In genomic region chrX:40097101-40097491, GRCh38 we compare ENCODE assay signal across 8 cellular contexts. TPM values are rescaled to one million over a fixed set of nuclear protein-coding genes. Genes with fewer than 3 reads are reported as not detected.
DNase-seq lines count a peak whose midpoint lies in the region; ATAC-seq, FAIRE-seq and TF ChIP-seq lines count a peak whose summit lies in the region.

No MANE protein-coding gene starts in this region.

- 2% methylated on average over 7 of the region's 45 CpGs for WGBS in K562 (ENCODE audit: insufficient coverage, low coverage, missing lambda C conversion rate)

- POLR2A ChIA-PET in AG04450 (lab: Yijun Ruan, JAX) (interaction anchor here (0.7 to 0.9 kb wide), 3 partner anchors 10 to 75 kb away, joined by 3 to 4 read pairs (median 3); no protein-coding TSS in a partner anchor), K562 (lab: Yijun Ruan, JAX) (interaction anchor here (0.5 to 3.4 kb wide), 10 partner anchors 9 to 136 kb away, joined by 3 to 16 read pairs (median 4); no protein-coding TSS in a partner anchor)

- no peaks in the 10 kb centered on the region for H3K27me3 Mint-ChIP-seq in mesothelial cell of epicardium (ENCODE audit: low read depth)

- H3K36me3 ChIP-seq in K562 (ENCODE audit: control insufficient read depth, insufficient read depth, low read length) = peaks cover 20% of the 10 kb centered on the region

- H3K9me3 ChIP-seq in AG04450 (ENCODE audit: control insufficient read depth, insufficient read depth, low read length) = no peaks in the 10 kb centered on the region
- H3K9me3 ChIP-seq in K562 (replicated peaks; ENCODE audit: control insufficient read depth, insufficient read depth, low read depth, low read length) = no peaks in the 10 kb centered on the region

- no peak for TF ChIP-seq EP300 in K562 (IDR thresholded peaks at IDR 0.05; ENCODE audit: low read length)

- peak overlapping the region; percentile 62 for H3K4me3 ChIP-seq in AG04450 (ENCODE audit: low read depth, low read length)
- peak overlapping the region; percentile 57 for H3K4me3 ChIP-seq in HL-60 (replicated peaks; ENCODE audit: insufficient read depth, low read length)
- H3K4me3 ChIP-seq in K562 = peak overlapping the region; percentile 70

- peak overlapping the region; percentile 30 for H3K27ac Mint-ChIP-seq in mesothelial cell of epicardium

- H3K4me3 Mint-ChIP-seq in mesothelial cell of epicardium = peak overlapping the region; percentile 81

- in situ Hi-C loops in K562 (cut with MboI) (no loop called here), GM13976 (cut with MboI; ENCODE audit: low sequenced_read_pairs, unreplicated experiment) (no loop called here)

- no peaks in the 10 kb centered on the region for H3K9me1 ChIP-seq in K562 (ENCODE audit: control insufficient read depth, insufficient read depth, low read length)

- H2AFZ ChIP-seq in K562 (ENCODE audit: low read depth, low read length) = no peak overlapping the region

- no TSS peak for BruUV-seq in K562 (replicated peaks; lab: Mats Ljungman, UMichigan)

- TF ChIP-seq RAD21 in K562 (CRISPR knock-in tag; conservative IDR thresholded peaks at IDR 0.05 in 1 of 2, IDR thresholded peaks at IDR 0.05 in 1 of 2) = no peak

- peak overlapping the region; percentile 91 to 92; a peak in 3 of 4 replicates for H3K9ac ChIP-seq in K562 (ENCODE audit: insufficient read depth in 1 of 2, low read depth in 2 of 2, low read length in 2 of 2)

- TF ChIP-seq CTCF in AG04450 (IDR thresholded peaks at IDR 0.05; ENCODE audit: low read depth, low read length) (no peak), HL-60 (IDR thresholded peaks at IDR 0.05; ENCODE audit: insufficient read depth, low read length) (no peak), K562 (IDR thresholded peaks at IDR 0.05 in 2 of 3, conservative IDR thresholded peaks at IDR 0.05 in 1 of 3; ENCODE audit: insufficient read depth in 2 of 3, low read depth in 1 of 3, low read length in 3 of 3) (no peak), mesothelial cell of epicardium (IDR thresholded peaks at IDR 0.05; ENCODE audit: unreplicated experiment) (no peak), GM13976 (IDR thresholded peaks at IDR 0.05; ENCODE audit: borderline replicate concordance, control extremely low read depth, extremely low read depth, insufficient read depth, missing control alignments) (no peak)

- no peak for FAIRE-seq in K562 (lab: Jason Lieb, UNC)

- TF ChIP-seq POLR2A in K562 (conservative IDR thresholded peaks at IDR 0.05) = no peak

- H3K27ac ChIP-seq in AG04450 (ENCODE audit: low read depth, low read length) (no peak overlapping the region), HL-60 (replicated peaks) (peak overlapping the region; percentile 87), K562 (ENCODE audit: extremely low read depth, low read depth, low read length) (peak overlapping the region; percentile 88; the same call in 2 of the 3 replicates)

- peaks cover 40% of the 10 kb centered on the region for H4K20me1 ChIP-seq in K562 (replicated peaks; ENCODE audit: control insufficient read depth, insufficient read depth, low read length)

- peaks cover 95% of the 10 kb centered on the region for H3K79me2 ChIP-seq in K562 (ENCODE audit: control insufficient read depth, insufficient read depth, low read length)

- peaks cover 42% of the 10 kb centered on the region for H3K4me1 Mint-ChIP-seq in mesothelial cell of epicardium

- H3K9me3 Mint-ChIP-seq in mesothelial cell of epicardium = peaks cover 4% of the 10 kb centered on the region

- no peaks in the 10 kb centered on the region for H3K27me3 ChIP-seq in AG04450 (ENCODE audit: control insufficient read depth, insufficient read depth, low read length)
- no peaks in the 10 kb centered on the region for H3K27me3 ChIP-seq in HL-60 (ENCODE audit: insufficient read depth, poor library complexity, severe bottlenecking)
- no peaks in the 10 kb centered on the region for H3K27me3 ChIP-seq in K562 (ENCODE audit: control insufficient read depth in 2 of 2, insufficient read depth in 2 of 2, low read length in 2 of 2)

- no peak for DNase-seq in AG04450 (ENCODE audit: low read depth, low spot score)
- DNase-seq in HL-60 (ENCODE audit: low read depth in 1 of 2, low spot score in 1 of 2) = no peak
- peak in 3 of 4 experiments; percentile 29 to 59 (median 40) for DNase-seq in K562 (ENCODE audit: extremely low read depth in 1 of 4, low spot score in 3 of 4)
- DNase-seq in mesothelial cell of epicardium (ENCODE audit: low spot score in 2 of 2, unreplicated experiment in 2 of 2) = no peak
- no peak for DNase-seq in GM13976 (ENCODE audit: low spot score)
- no peak for DNase-seq in CD1c-positive myeloid dendritic cell (ENCODE audit: extremely low spot score)
- DNase-seq in middle frontal gyrus (ENCODE audit: extremely low spot score, low spot score) = no peak
- DNase-seq in NCI-H748 (lab: John Stamatoyannopoulos, UW; ENCODE audit: unreplicated experiment) = no peak

- H3K36me3 Mint-ChIP-seq in mesothelial cell of epicardium = no peaks in the 10 kb centered on the region

- intact Hi-C loops in K562 (cut with micrococcal nuclease) = loop anchor here (10.0 kb wide), 1 partner anchor 82 kb away; no protein-coding TSS in a partner anchor

- no peak for ATAC-seq in K562

- H3K4me2 ChIP-seq in K562 (ENCODE audit: insufficient read depth, low read length) = no peak overlapping the region

- peaks cover 40 to 69% of the 10 kb centered on the region in 2 experiments for H3K4me1 ChIP-seq in K562 (replicated peaks in 1 of 2; ENCODE audit: control insufficient read depth in 2 of 2, insufficient read depth in 2 of 2, low read length in 2 of 2)

- CTCF ChIA-PET in AG04450 (lab: Charles Lee) (interaction anchor here (0.7 to 1.1 kb wide), 2 partner anchors 9 to 11 kb away, joined by 3 to 5 read pairs; no protein-coding TSS in a partner anchor), K562 (lab: Yijun Ruan, JAX; ENCODE audit: low intra/inter-chr PET ratio) (no interaction called here)

TF ChIP-seq in K562, 482 proteins besides CTCF, POLR2A, EP300 and RAD21 (continues in another document):
- no peak for TF ChIP-seq E2F3 (CRISPR knock-in tag; IDR thresholded peaks at IDR 0.05)
- TF ChIP-seq, protein P1, sequence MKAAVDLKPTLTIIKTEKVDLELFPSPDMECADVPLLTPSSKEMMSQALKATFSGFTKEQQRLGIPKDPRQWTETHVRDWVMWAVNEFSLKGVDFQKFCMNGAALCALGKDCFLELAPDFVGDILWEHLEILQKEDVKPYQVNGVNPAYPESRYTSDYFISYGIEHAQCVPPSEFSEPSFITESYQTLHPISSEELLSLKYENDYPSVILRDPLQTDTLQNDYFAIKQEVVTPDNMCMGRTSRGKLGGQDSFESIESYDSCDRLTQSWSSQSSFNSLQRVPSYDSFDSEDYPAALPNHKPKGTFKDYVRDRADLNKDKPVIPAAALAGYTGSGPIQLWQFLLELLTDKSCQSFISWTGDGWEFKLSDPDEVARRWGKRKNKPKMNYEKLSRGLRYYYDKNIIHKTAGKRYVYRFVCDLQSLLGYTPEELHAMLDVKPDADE (conservative IDR thresholded peaks at IDR 0.05; ENCODE audit: control insufficient read depth, low read depth, low read length) = 0 out of 2 replicates have a peak, but pooled peaks have one; percentile 27
- TF ChIP-seq ZNF740 (CRISPR knock-in tag; IDR thresholded peaks at IDR 0.05) = no peak
- peak in 1 of 2 experiments; percentile 45; a peak in 1 of 4 replicates for TF ChIP-seq ZNF740 (tag; IDR thresholded peaks at IDR 0.05)
- TF ChIP-seq POLR2AphosphoS5 (IDR thresholded peaks at IDR 0.05; ENCODE audit: control insufficient read depth, insufficient read depth, low read depth, low read length) = 0 out of 2 replicates have a peak, but pooled peaks have one; percentile 1
- TF ChIP-seq, protein P2, sequence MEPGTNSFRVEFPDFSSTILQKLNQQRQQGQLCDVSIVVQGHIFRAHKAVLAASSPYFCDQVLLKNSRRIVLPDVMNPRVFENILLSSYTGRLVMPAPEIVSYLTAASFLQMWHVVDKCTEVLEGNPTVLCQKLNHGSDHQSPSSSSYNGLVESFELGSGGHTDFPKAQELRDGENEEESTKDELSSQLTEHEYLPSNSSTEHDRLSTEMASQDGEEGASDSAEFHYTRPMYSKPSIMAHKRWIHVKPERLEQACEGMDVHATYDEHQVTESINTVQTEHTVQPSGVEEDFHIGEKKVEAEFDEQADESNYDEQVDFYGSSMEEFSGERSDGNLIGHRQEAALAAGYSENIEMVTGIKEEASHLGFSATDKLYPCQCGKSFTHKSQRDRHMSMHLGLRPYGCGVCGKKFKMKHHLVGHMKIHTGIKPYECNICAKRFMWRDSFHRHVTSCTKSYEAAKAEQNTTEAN (CRISPR knock-in tag; IDR thresholded peaks at IDR 0.05) = no peak

RNA-seq across cellular contexts. Expression of gene BCOR, which starts 0.7 kb away (rescaled TPM):
- 5.4 and 8.6 TPM in 2 replicates for polyA plus RNA-seq in AG04450 (2011; rRNA removed)
- 13.0 and 16.9 TPM in 2 replicates for polyA minus RNA-seq in AG04450 (2011; rRNA and poly(A)+ RNA removed)
- total RNA-seq in K562 (2011; cell fraction: chromatin; rRNA removed; ENCODE audit: low replicate concordance) = 128 and 140 TPM in 2 replicates
- total RNA-seq in K562 (2011; cell fraction: nucleolus; rRNA removed) = 71.6 and 74.4 TPM in 2 replicates
- 97.0 and 135 TPM in 2 replicates for total RNA-seq in K562 (2011; cell fraction: nucleoplasm; rRNA removed)
- 73.7 and 76.0 TPM in 2 replicates for total RNA-seq in K562 (2014; rRNA removed)
- 37.6 and 37.9 TPM in 2 replicates for total RNA-seq in K562 (2014; rRNA removed; fragmentation: Illumina TruSeq; extraction: Trizol)
- 33.0 and 36.6 TPM in 2 replicates for total RNA-seq in K562 (2015; rRNA removed; fragmentation: Illumina TruSeq; extraction: Trizol)
- total RNA-seq in K562 (2021) = 98.3 and 113 TPM in 2 replicates
- polyA plus RNA-seq in K562 (2011; rRNA removed) = 27.5 and 28.1 TPM in 2 replicates
- polyA plus RNA-seq in K562 (2011; cell fraction: cytosol; rRNA removed) = 30.1 and 38.0 TPM in 2 replicates
- 64.0 and 93.7 TPM in 2 replicates for polyA plus RNA-seq in K562 (2011; cell fraction: nucleus; rRNA removed)
- polyA plus RNA-seq in K562 (2012) = 72.8 and 76.1 TPM in 2 replicates
- 88.1 and 98.5 TPM in 2 replicates for polyA plus RNA-seq in K562 (2014; fragmentation: Illumina TruSeq; extraction: Trizol)
- 10 to 100 TPM; 32.0 to 37.4 TPM for polyA plus RNA-seq in K562 (2014; fragmentation: Nextera tagmentation; extraction: Ambion mirVana)
- 44.4 and 64.6 TPM in 2 replicates for polyA plus RNA-seq in K562 (2014; rRNA removed)
- 40.5 and 49.5 TPM in 2 replicates for polyA minus RNA-seq in K562 (2011; rRNA and poly(A)+ RNA removed)
- polyA minus RNA-seq in K562 (2011; cell fraction: cytosol; rRNA and poly(A)+ RNA removed) = 105 and 120 TPM in 2 replicates
- 36.9 and 50.0 TPM in 2 replicates for polyA minus RNA-seq in K562 (2011; cell fraction: nucleus; rRNA and poly(A)+ RNA removed)
- 49.0 to 52.3 TPM (median 49.7 TPM) in 3 replicates for total RNA-seq in mesothelial cell of epicardium

Comparison
In these comparisons a context has a peak if more than half of its experiments do, and no peak if none do; other contexts are left out.
1. DNase-seq: peak in K562 (3 of 4); none in AG04450 (single experiment), HL-60 (0 of 2), mesothelial cell of epicardium (0 of 2), GM13976 (single experiment), CD1c-positive myeloid dendritic cell (single experiment), middle frontal gyrus (single experiment) and NCI-H748 (single experiment).
2. Peak in every context shown above with its lines, with median percentiles within 50 percentile points of each other: H3K4me3 ChIP-seq.